Comparison of ENCODE assay signal across 1 cellular context in genomic region chr3:185976977-185977678, GRCh38.
TF ChIP-seq lines count a peak whose summit lies in the region.

No MANE protein-coding gene starts in this region.

TF ChIP-seq in HepG2, 621 proteins besides CTCF, POLR2A, EP300 and RAD21 (continued from another document and continues in another):
- no peak for TF ChIP-seq ZNF512B (CRISPR knock-in tag; IDR thresholded peaks at IDR 0.05; ENCODE audit: borderline replicate concordance)
- TF ChIP-seq ZKSCAN1 (IDR thresholded peaks at IDR 0.05; ENCODE audit: low read length) = no peak
- TF ChIP-seq HNRNPUL1 (IDR thresholded peaks at IDR 0.05; ENCODE audit: low read depth, low read length) = no peak
- peak; percentile 78 for TF ChIP-seq STAG1 (CRISPR knock-in tag; IDR thresholded peaks at IDR 0.05)
- no peak for TF ChIP-seq SP1 (IDR thresholded peaks at IDR 0.05)
- TF ChIP-seq SP1 (CRISPR knock-in tag; IDR thresholded peaks at IDR 0.05) = no peak
- TF ChIP-seq ZNF121 (CRISPR knock-in tag; IDR thresholded peaks at IDR 0.05) = no peak
- no peak for TF ChIP-seq PAX8 (CRISPR knock-in tag; IDR thresholded peaks at IDR 0.05; ENCODE audit: borderline replicate concordance)
- TF ChIP-seq RXRB (CRISPR knock-in tag; IDR thresholded peaks at IDR 0.05; ENCODE audit: borderline replicate concordance) = no peak
- TF ChIP-seq ETV5 (CRISPR knock-in tag; IDR thresholded peaks at IDR 0.05; ENCODE audit: borderline replicate concordance) = no peak; the same call in 1 of the 2 replicates
- no peak for TF ChIP-seq HOXD1 (CRISPR knock-in tag; IDR thresholded peaks at IDR 0.05)
- no peak for TF ChIP-seq E2F5 (CRISPR knock-in tag; conservative IDR thresholded peaks at IDR 0.05)
- no peak for TF ChIP-seq ARNT (IDR thresholded peaks at IDR 0.05)
- TF ChIP-seq ZNF83 (CRISPR knock-in tag; IDR thresholded peaks at IDR 0.05; ENCODE audit: borderline replicate concordance) = no peak
- no peak for TF ChIP-seq ZNF589 (CRISPR knock-in tag; conservative IDR thresholded peaks at IDR 0.05)
- no peak for TF ChIP-seq ZNF30 (CRISPR knock-in tag; IDR thresholded peaks at IDR 0.05)
- TF ChIP-seq KDM3A (CRISPR knock-in tag; IDR thresholded peaks at IDR 0.05; ENCODE audit: low read depth) = no peak
- TF ChIP-seq E2F1 (CRISPR knock-in tag; IDR thresholded peaks at IDR 0.05) = no peak
- TF ChIP-seq ZNF850 (CRISPR knock-in tag; conservative IDR thresholded peaks at IDR 0.05) = no peak
- TF ChIP-seq SMC3 (IDR thresholded peaks at IDR 0.05; ENCODE audit: low read length) = peak; percentile 80; the same call in 1 of the 2 replicates
- TF ChIP-seq TAF15 (IDR thresholded peaks at IDR 0.05; ENCODE audit: low read depth, low read length, poor library complexity, severe bottlenecking) = no peak
- TF ChIP-seq ZFP37 (CRISPR knock-in tag; IDR thresholded peaks at IDR 0.05; ENCODE audit: borderline replicate concordance) = no peak
- no peak for TF ChIP-seq ZNF598 (CRISPR knock-in tag; IDR thresholded peaks at IDR 0.05; ENCODE audit: borderline replicate concordance)
- TF ChIP-seq ZNF12 (CRISPR knock-in tag; IDR thresholded peaks at IDR 0.05) = no peak
- no peak for TF ChIP-seq ZNF44 (CRISPR knock-in tag; IDR thresholded peaks at IDR 0.05)
- 0 out of 2 replicates have a peak, but pooled peaks have one; percentile 22 for TF ChIP-seq GATAD2A (CRISPR knock-in tag; IDR thresholded peaks at IDR 0.05)
- no peak for TF ChIP-seq RARG (CRISPR knock-in tag; IDR thresholded peaks at IDR 0.05; ENCODE audit: low read depth)
- TF ChIP-seq ZSCAN5A (CRISPR knock-in tag; IDR thresholded peaks at IDR 0.05; ENCODE audit: borderline replicate concordance) = no peak
- TF ChIP-seq ZNF737 (CRISPR knock-in tag; IDR thresholded peaks at IDR 0.05; ENCODE audit: borderline replicate concordance) = no peak
- no peak for TF ChIP-seq PCBP1 (IDR thresholded peaks at IDR 0.05; ENCODE audit: borderline replicate concordance, low read depth, low read length)
- no peak for TF ChIP-seq KLF11 (CRISPR knock-in tag; IDR thresholded peaks at IDR 0.05)
- no peak for TF ChIP-seq IRX3 (CRISPR knock-in tag; IDR thresholded peaks at IDR 0.05; ENCODE audit: borderline replicate concordance, low read depth)
- TF ChIP-seq CHCHD3 (CRISPR knock-in tag; IDR thresholded peaks at IDR 0.05) = no peak
- TF ChIP-seq ZBTB46 (CRISPR knock-in tag; IDR thresholded peaks at IDR 0.05; ENCODE audit: borderline replicate concordance) = no peak
- no peak for TF ChIP-seq CHD2 (IDR thresholded peaks at IDR 0.05; ENCODE audit: low read depth, low read length)
- TF ChIP-seq ZNF280D (CRISPR knock-in tag; IDR thresholded peaks at IDR 0.05) = no peak
- TF ChIP-seq MXD4 (CRISPR knock-in tag; IDR thresholded peaks at IDR 0.05) = 0 out of 2 replicates have a peak, but pooled peaks have one; percentile 34
- TF ChIP-seq ELF3 (CRISPR knock-in tag; IDR thresholded peaks at IDR 0.05) = peak; percentile 75
- no peak for TF ChIP-seq ZNF619 (CRISPR knock-in tag; IDR thresholded peaks at IDR 0.05)
- no peak for TF ChIP-seq ZNF329 (CRISPR knock-in tag; IDR thresholded peaks at IDR 0.05; ENCODE audit: low read depth)
- TF ChIP-seq KLF6 (CRISPR knock-in tag; IDR thresholded peaks at IDR 0.05) = no peak
- no peak for TF ChIP-seq KLF13 (CRISPR knock-in tag; IDR thresholded peaks at IDR 0.05)
- peak; percentile 40 to 47; a peak in 1 of 4 replicates for TF ChIP-seq HMGXB4 (CRISPR knock-in tag; IDR thresholded peaks at IDR 0.05; ENCODE audit: borderline replicate concordance in 1 of 2, low read depth in 1 of 2)
- TF ChIP-seq SAP130 (CRISPR knock-in tag; IDR thresholded peaks at IDR 0.05; ENCODE audit: low read depth) = peak; percentile 29; the same call in 1 of the 2 replicates
- TF ChIP-seq ETV6 (CRISPR knock-in tag; conservative IDR thresholded peaks at IDR 0.05) = no peak
- 0 out of 2 replicates have a peak, but pooled peaks have one; percentile 34 for TF ChIP-seq ZNF580 (CRISPR knock-in tag; IDR thresholded peaks at IDR 0.05; ENCODE audit: borderline replicate concordance, low read depth)
- TF ChIP-seq HIC2 (CRISPR knock-in tag; IDR thresholded peaks at IDR 0.05; ENCODE audit: low read depth) = no peak
- TF ChIP-seq PATZ1 (CRISPR knock-in tag; IDR thresholded peaks at IDR 0.05) = no peak
